8 cellular contexts compared by ENCODE assay signal in genomic region chr20:37907677-37908397, GRCh38. TPM values are rescaled to one million over a fixed set of nuclear protein-coding genes. Genes with fewer than 3 reads are reported as not detected.
DNase-seq lines count a peak whose midpoint lies in the region; ATAC-seq and TF ChIP-seq lines count a peak whose summit lies in the region.

No MANE protein-coding gene starts in this region.

- peaks cover 65% of the 10 kb centered on the region for H3K27me3 Mint-ChIP-seq in stimulated activated memory B cell treated with anti-CD40 and anti-IgM and Interleukin-4, amounts not matched to agents 10 μg/mL and 1 μg/mL and 100 μg/mL, for 72 hours

- no peak for ATAC-seq in GM19324 (IDR thresholded peaks at IDR 0.05; ENCODE audit: low FRiP score, unreplicated experiment)
- no peak for ATAC-seq in stimulated activated memory B cell treated with anti-CD40 and anti-IgM and Interleukin-4, amounts not matched to agents 10 μg/mL and 1 μg/mL and 100 μg/mL, for 72 hours

- H3K4me1 Mint-ChIP-seq in stimulated activated memory B cell treated with anti-CD40 and anti-IgM and Interleukin-4, amounts not matched to agents 10 μg/mL and 1 μg/mL and 100 μg/mL, for 72 hours, result peaks cover 19% of the 10 kb centered on the region

- no peaks in the 10 kb centered on the region for H3K9me3 Mint-ChIP-seq in stimulated activated memory B cell treated with anti-CD40 and anti-IgM and Interleukin-4, amounts not matched to agents 10 μg/mL and 1 μg/mL and 100 μg/mL, for 72 hours

- H3K27ac Mint-ChIP-seq in stimulated activated memory B cell treated with anti-CD40 and anti-IgM and Interleukin-4, amounts not matched to agents 10 μg/mL and 1 μg/mL and 100 μg/mL, for 72 hours, result no peak overlapping the region

- H3K4me3 ChIP-seq in astrocyte of the spinal cord (ENCODE audit: low read depth, low read length), result no peak overlapping the region

- no peak for TF ChIP-seq CTCF in astrocyte of the spinal cord (IDR thresholded peaks at IDR 0.05; ENCODE audit: low read depth, low read length)

- in situ Hi-C loops in astrocyte of the spinal cord (cut with HindIII; ENCODE audit: low sequenced_read_pairs), result no loop called here

- H3K36me3 Mint-ChIP-seq in stimulated activated memory B cell treated with anti-CD40 and anti-IgM and Interleukin-4, amounts not matched to agents 10 μg/mL and 1 μg/mL and 100 μg/mL, for 72 hours, result no peaks in the 10 kb centered on the region

- DNase-seq in DMS79 (lab: John Stamatoyannopoulos, UW) (peak; percentile 64), NCI-H1417 treated with DMSO at 0.1 percent for 48 hours (lab: John Stamatoyannopoulos, UW) (peak; percentile 50), astrocyte of the spinal cord (ENCODE audit: low read depth, low spot score) (peak; percentile 91), myocyte (ENCODE audit: low read depth) (peak; percentile 84), HUDEP-2 (lab: John Stamatoyannopoulos, UW; ENCODE audit: unreplicated experiment in 76 of 76) (no peak), GM19240 (ENCODE audit: insufficient read length, low spot score) (no peak)

- no peak overlapping the region for H3K4me3 Mint-ChIP-seq in stimulated activated memory B cell treated with anti-CD40 and anti-IgM and Interleukin-4, amounts not matched to agents 10 μg/mL and 1 μg/mL and 100 μg/mL, for 72 hours

RNA-seq across cellular contexts. Expression of gene VSTM2L, which starts 4.9 kb away (rescaled TPM):
- 77.5 and 139 TPM in 2 replicates for total RNA-seq in myocyte
- polyA plus RNA-seq in myocyte (2012), result 13.1 TPM

Comparison
In these comparisons a context has a peak if more than half of its experiments do, and no peak if none do; other contexts are left out.
1. DNase-seq: peak in DMS79 (single experiment), NCI-H1417 treated with DMSO at 0.1 percent for 48 hours (single experiment), astrocyte of the spinal cord (single experiment) and myocyte (single experiment); none in HUDEP-2 (0 of 76) and GM19240 (single experiment).